In genomic region chr6:146028250-146028789, GRCh38 we compare ENCODE assay signal across 8 cellular contexts. TPM values are rescaled to one million over a fixed set of nuclear protein-coding genes. Genes with fewer than 3 reads are reported as not detected.
DNase-seq lines count a peak whose midpoint lies in the region; ATAC-seq and TF ChIP-seq lines count a peak whose summit lies in the region.

No MANE protein-coding gene starts in this region.

- H3K36me3 ChIP-seq in ovary = no peaks in the 10 kb centered on the region

- WGBS in ovary, 3 donors = 2 to 4% (median 2%) methylated on average over 19 of the region's 19 CpGs

- peaks cover 0 to 4% of the 10 kb centered on the region in 2 donors for H3K36me3 Mint-ChIP-seq in activated T-cell treated with anti-CD3 and anti-CD28 coated beads, Interleukin-2, amount 50 U/mL, for 72 hours (ENCODE audit: insufficient read depth in 2 of 2)

- peaks cover 45% of the 10 kb centered on the region for H3K27me3 Mint-ChIP-seq in activated T-cell treated with anti-CD3 and anti-CD28 coated beads, Interleukin-2, amount 50 U/mL, for 72 hours (ENCODE audit: low read depth)

- no peaks in the 10 kb centered on the region for H3K4me1 ChIP-seq in ovary (ENCODE audit: insufficient read depth)

- no peak overlapping the region for H3K27ac ChIP-seq in ovary

- no peaks in the 10 kb centered on the region for H3K9me3 Mint-ChIP-seq in activated T-cell treated with anti-CD3 and anti-CD28 coated beads, Interleukin-2, amount 50 U/mL, for 72 hours

- H3K9me3 ChIP-seq in ovary = peaks cover 0 to 6% of the 10 kb centered on the region in 2 donors

- H3K4me3 ChIP-seq in LNCaP clone FGC (ENCODE audit: low read depth, low read length) (no peak overlapping the region), ovary (no peak overlapping the region)

- H3K27ac Mint-ChIP-seq in activated T-cell treated with anti-CD3 and anti-CD28 coated beads, Interleukin-2, amount 50 U/mL, for 72 hours = no peak overlapping the region

- DNase-seq in CD1c-positive myeloid dendritic cell (ENCODE audit: extremely low spot score) = peak; percentile 44
- DNase-seq in LNCaP clone FGC (ENCODE audit: low read depth) = peak; percentile 7
- DNase-seq in activated T-cell treated with anti-CD3 and anti-CD28 coated beads, Interleukin-2, amount 50 U/mL, for 72 hours = peak; percentile 36
- DNase-seq in glomerular visceral epithelial cell (ENCODE audit: extremely low spot score) = peak; percentile 57
- peak; percentile 22 to 72 (median 60) for DNase-seq in ovary
- DNase-seq in NCI-H2081 (lab: John Stamatoyannopoulos, UW) = no peak

- TF ChIP-seq CTCF in LNCaP clone FGC (IDR thresholded peaks at IDR 0.05; ENCODE audit: control insufficient read depth, extremely low read depth, insufficient read depth) (no peak), ovary (IDR thresholded peaks at IDR 0.05) (no peak)

- peak; percentile 67 for ATAC-seq in GM19467 (IDR thresholded peaks at IDR 0.05; ENCODE audit: unreplicated experiment)
- ATAC-seq in activated T-cell treated with anti-CD3 and anti-CD28 coated beads, Interleukin-2, amount 50 U/mL, for 72 hours (replicated peaks in 1 of 2) = peak in 1 of 2 donors; percentile 57
- ATAC-seq in HG02870 (IDR thresholded peaks at IDR 0.05; ENCODE audit: unreplicated experiment) = no peak

- TF ChIP-seq POLR2A in ovary (IDR thresholded peaks at IDR 0.05) = no peak

- peaks cover 7% of the 10 kb centered on the region for H3K4me1 Mint-ChIP-seq in activated T-cell treated with anti-CD3 and anti-CD28 coated beads, Interleukin-2, amount 50 U/mL, for 72 hours (ENCODE audit: low read depth)

- H3K4me3 Mint-ChIP-seq in activated T-cell treated with anti-CD3 and anti-CD28 coated beads, Interleukin-2, amount 50 U/mL, for 72 hours = no peak overlapping the region

- no peak for TF ChIP-seq EP300 in ovary (IDR thresholded peaks at IDR 0.05)

- intact Hi-C loops in ovary (cut with DNase I) = no loop called here

- H3K27me3 ChIP-seq in ovary = no peaks in the 10 kb centered on the region

RNA-seq across cellular contexts. Expression of gene GRM1, which starts 0.5 kb away (rescaled TPM):
- not detected for total RNA-seq in activated T-cell treated with anti-CD3 and anti-CD28 coated beads, Interleukin-2, amount 50 U/mL, for 72 hours
- under 1 TPM; 0.08 to 0.24 (median 0.10) TPM for total RNA-seq in ovary
- polyA plus RNA-seq in ovary = under 1 TPM; 0.02 to 0.03 TPM

Comparison
In these comparisons a context has a peak if more than half of its experiments do, and no peak if none do; other contexts are left out.
1. DNase-seq: peak in CD1c-positive myeloid dendritic cell (single experiment), LNCaP clone FGC (single experiment), activated T-cell treated with anti-CD3 and anti-CD28 coated beads, Interleukin-2, amount 50 U/mL, for 72 hours (2 of 2), glomerular visceral epithelial cell (single experiment) and ovary (5 of 5); none in NCI-H2081 (0 of 2).